1 cellular context compared by ENCODE assay signal in the genomic region with DNA sequence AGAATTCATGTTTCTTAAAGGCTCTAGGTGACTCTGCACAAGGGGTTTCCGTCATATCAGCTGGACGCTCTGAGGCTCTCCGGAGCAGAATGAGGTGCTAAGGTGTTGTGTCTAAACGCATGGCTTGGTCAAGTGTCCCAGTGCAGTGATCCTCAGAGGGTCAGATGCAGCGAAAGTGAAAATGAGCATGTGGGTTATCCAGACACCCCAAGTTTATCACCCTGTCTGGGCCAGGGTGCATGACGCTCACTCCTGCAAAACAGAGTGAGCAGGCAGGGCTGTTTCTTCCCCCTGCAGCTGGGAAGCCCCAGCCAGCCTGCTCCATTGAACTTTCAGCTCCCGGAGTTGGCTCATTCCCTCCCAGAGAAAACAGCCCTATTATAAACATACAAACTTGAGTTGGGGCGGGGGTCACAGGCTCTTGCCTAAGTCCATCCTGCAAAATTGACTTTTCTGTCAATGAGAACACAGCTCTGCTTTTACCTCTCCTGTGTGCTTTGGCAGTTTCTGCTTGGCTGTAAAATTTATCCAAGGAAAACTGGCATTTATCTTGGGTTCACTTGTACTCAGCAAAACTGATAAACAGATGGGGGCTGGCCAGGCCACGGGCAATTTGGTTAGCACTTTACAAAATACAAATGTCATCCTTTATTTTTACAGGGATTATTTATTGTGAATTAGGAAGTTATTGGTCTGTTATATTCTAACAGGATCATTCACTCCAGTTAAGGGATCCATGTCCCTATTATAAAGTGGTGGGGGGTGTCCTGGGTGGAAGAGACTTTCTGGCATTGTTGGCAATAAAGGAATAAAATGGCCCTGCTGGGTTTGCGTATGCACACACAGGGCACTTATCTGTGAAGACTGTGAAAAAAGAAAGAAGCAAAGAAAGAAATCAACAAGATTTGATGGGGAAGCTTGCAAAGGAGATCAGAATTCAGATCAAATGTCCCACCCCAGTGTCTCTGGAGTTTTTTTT.
A peak's percentile ranks its signal among the peaks of the same experiment; 100 is the strongest.
TF ChIP-seq lines count a peak whose summit lies in the region.

No MANE protein-coding gene starts in this region.

TF ChIP-seq in HepG2, 621 proteins besides CTCF, POLR2A, EP300 and RAD21 (continued from another document and continues in another):
- TF ChIP-seq ZNF558 (CRISPR knock-in tag; IDR thresholded peaks at IDR 0.05; ENCODE audit: borderline replicate concordance) (no peak), TCF7L2 (IDR thresholded peaks at IDR 0.05; ENCODE audit: low read depth, low read length) (no peak), FOXM1 (CRISPR knock-in tag; IDR thresholded peaks at IDR 0.05) (no peak), ZNF205 (CRISPR knock-in tag; IDR thresholded peaks at IDR 0.05) (no peak), CBFB (CRISPR knock-in tag; IDR thresholded peaks at IDR 0.05) (no peak), ZNF331 (CRISPR knock-in tag; IDR thresholded peaks at IDR 0.05) (peak; percentile 94), GTF2F1 (IDR thresholded peaks at IDR 0.05; ENCODE audit: low read length) (no peak), ZC3H13 (CRISPR knock-in tag; IDR thresholded peaks at IDR 0.05) (no peak), HNF4G (IDR thresholded peaks at IDR 0.05; ENCODE audit: borderline replicate concordance, low read depth, low read length) (peak; percentile 93), HNF4G (CRISPR knock-in tag; IDR thresholded peaks at IDR 0.05; ENCODE audit: borderline replicate concordance, low read depth) (peak; percentile 86), ZNF234 (CRISPR knock-in tag; conservative IDR thresholded peaks at IDR 0.05) (no peak), NFE2 (CRISPR knock-in tag; IDR thresholded peaks at IDR 0.05) (no peak), ZNF530 (CRISPR knock-in tag; IDR thresholded peaks at IDR 0.05; ENCODE audit: low read depth) (no peak), YEATS4 (CRISPR knock-in tag; IDR thresholded peaks at IDR 0.05; ENCODE audit: borderline replicate concordance) (peak; percentile 81; the same call in 1 of the 2 replicates), XRCC5 (optimal IDR thresholded peaks at IDR 0.05; ENCODE audit: low read length) (no peak), HOXA3 (CRISPR knock-in tag; IDR thresholded peaks at IDR 0.05) (peak; percentile 89), SSRP1 (CRISPR knock-in tag; IDR thresholded peaks at IDR 0.05) (no peak), CBX1 (IDR thresholded peaks at IDR 0.05; ENCODE audit: low read depth) (peak; percentile 83), MED1 (CRISPR knock-in tag; IDR thresholded peaks at IDR 0.05) (peak; percentile 97), RELA (CRISPR knock-in tag; IDR thresholded peaks at IDR 0.05) (no peak), KAT7 (CRISPR knock-in tag; IDR thresholded peaks at IDR 0.05; ENCODE audit: borderline replicate concordance) (no peak), ZNF350 (CRISPR knock-in tag; IDR thresholded peaks at IDR 0.05; ENCODE audit: borderline replicate concordance, low read depth) (peak; percentile 73; the same call in 1 of the 2 replicates), ZIK1 (CRISPR knock-in tag; IDR thresholded peaks at IDR 0.05; ENCODE audit: borderline replicate concordance, low read depth) (no peak), KLF16 (CRISPR knock-in tag; IDR thresholded peaks at IDR 0.05) (no peak), ZNF549 (CRISPR knock-in tag; IDR thresholded peaks at IDR 0.05) (0 out of 2 replicates have a peak, but pooled peaks have one; percentile 50), STAG1 (CRISPR knock-in tag; IDR thresholded peaks at IDR 0.05) (peak; percentile 44), MIER3 (CRISPR knock-in tag; IDR thresholded peaks at IDR 0.05; ENCODE audit: borderline replicate concordance) (peak; percentile 66; the same call in 1 of the 2 replicates), ZNF3 (CRISPR knock-in tag; IDR thresholded peaks at IDR 0.05) (no peak), MYC (CRISPR knock-in tag; IDR thresholded peaks at IDR 0.05; ENCODE audit: borderline replicate concordance) (peak; percentile 77; the same call in 1 of the 2 replicates), ZNF329 (CRISPR knock-in tag; IDR thresholded peaks at IDR 0.05; ENCODE audit: low read depth) (peak; percentile 31; the same call in 1 of the 2 replicates), ZBTB7B (CRISPR knock-in tag; IDR thresholded peaks at IDR 0.05) (peak; percentile 94; the same call in 1 of the 2 replicates), ZNF652 (CRISPR knock-in tag; IDR thresholded peaks at IDR 0.05; ENCODE audit: borderline replicate concordance, low read depth) (no peak), PHF5A (CRISPR knock-in tag; IDR thresholded peaks at IDR 0.05; ENCODE audit: low read depth, unreplicated experiment) (peak; percentile 65), CEBPB (IDR thresholded peaks at IDR 0.05; ENCODE audit: borderline replicate concordance, low read depth, low read length) (peak; percentile 90; the same call in 1 of the 2 replicates), ZNF619 (CRISPR knock-in tag; IDR thresholded peaks at IDR 0.05) (no peak), ATF1 (CRISPR knock-in tag; IDR thresholded peaks at IDR 0.05) (peak; percentile 66; the same call in 1 of the 2 replicates), HNRNPL (IDR thresholded peaks at IDR 0.05; ENCODE audit: low read depth, low read length) (no peak), CHCHD3 (CRISPR knock-in tag; IDR thresholded peaks at IDR 0.05) (no peak), FOXA3 (CRISPR knock-in tag; IDR thresholded peaks at IDR 0.05) (peak; percentile 92), ZNF839 (CRISPR knock-in tag; IDR thresholded peaks at IDR 0.05; ENCODE audit: borderline replicate concordance) (no peak), ZNF20 (CRISPR knock-in tag; IDR thresholded peaks at IDR 0.05) (peak; percentile 61; the same call in 1 of the 2 replicates)
- TF ChIP-seq, protein P1, sequence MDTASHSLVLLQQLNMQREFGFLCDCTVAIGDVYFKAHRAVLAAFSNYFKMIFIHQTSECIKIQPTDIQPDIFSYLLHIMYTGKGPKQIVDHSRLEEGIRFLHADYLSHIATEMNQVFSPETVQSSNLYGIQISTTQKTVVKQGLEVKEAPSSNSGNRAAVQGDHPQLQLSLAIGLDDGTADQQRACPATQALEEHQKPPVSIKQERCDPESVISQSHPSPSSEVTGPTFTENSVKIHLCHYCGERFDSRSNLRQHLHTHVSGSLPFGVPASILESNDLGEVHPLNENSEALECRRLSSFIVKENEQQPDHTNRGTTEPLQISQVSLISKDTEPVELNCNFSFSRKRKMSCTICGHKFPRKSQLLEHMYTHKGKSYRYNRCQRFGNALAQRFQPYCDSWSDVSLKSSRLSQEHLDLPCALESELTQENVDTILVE (CRISPR knock-in tag; IDR thresholded peaks at IDR 0.05) = peak; percentile 77
- TF ChIP-seq, protein P2, sequence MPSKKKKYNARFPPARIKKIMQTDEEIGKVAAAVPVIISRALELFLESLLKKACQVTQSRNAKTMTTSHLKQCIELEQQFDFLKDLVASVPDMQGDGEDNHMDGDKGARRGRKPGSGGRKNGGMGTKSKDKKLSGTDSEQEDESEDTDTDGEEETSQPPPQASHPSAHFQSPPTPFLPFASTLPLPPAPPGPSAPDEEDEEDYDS (CRISPR knock-in tag; IDR thresholded peaks at IDR 0.05) = peak; percentile 64
- TF ChIP-seq, protein P3, sequence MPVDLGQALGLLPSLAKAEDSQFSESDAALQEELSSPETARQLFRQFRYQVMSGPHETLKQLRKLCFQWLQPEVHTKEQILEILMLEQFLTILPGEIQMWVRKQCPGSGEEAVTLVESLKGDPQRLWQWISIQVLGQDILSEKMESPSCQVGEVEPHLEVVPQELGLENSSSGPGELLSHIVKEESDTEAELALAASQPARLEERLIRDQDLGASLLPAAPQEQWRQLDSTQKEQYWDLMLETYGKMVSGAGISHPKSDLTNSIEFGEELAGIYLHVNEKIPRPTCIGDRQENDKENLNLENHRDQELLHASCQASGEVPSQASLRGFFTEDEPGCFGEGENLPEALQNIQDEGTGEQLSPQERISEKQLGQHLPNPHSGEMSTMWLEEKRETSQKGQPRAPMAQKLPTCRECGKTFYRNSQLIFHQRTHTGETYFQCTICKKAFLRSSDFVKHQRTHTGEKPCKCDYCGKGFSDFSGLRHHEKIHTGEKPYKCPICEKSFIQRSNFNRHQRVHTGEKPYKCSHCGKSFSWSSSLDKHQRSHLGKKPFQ (CRISPR knock-in tag; IDR thresholded peaks at IDR 0.05; ENCODE audit: insufficient replicate concordance) = no peak
- TF ChIP-seq, protein P4, sequence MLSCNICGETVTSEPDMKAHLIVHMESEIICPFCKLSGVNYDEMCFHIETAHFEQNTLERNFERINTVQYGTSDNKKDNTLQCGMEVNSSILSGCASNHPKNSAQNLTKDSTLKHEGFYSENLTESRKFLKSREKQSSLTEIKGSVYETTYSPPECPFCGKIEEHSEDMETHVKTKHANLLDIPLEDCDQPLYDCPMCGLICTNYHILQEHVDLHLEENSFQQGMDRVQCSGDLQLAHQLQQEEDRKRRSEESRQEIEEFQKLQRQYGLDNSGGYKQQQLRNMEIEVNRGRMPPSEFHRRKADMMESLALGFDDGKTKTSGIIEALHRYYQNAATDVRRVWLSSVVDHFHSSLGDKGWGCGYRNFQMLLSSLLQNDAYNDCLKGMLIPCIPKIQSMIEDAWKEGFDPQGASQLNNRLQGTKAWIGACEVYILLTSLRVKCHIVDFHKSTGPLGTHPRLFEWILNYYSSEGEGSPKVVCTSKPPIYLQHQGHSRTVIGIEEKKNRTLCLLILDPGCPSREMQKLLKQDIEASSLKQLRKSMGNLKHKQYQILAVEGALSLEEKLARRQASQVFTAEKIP (CRISPR knock-in tag; IDR thresholded peaks at IDR 0.05; ENCODE audit: borderline replicate concordance) = no peak
- TF ChIP-seq, protein P5, sequence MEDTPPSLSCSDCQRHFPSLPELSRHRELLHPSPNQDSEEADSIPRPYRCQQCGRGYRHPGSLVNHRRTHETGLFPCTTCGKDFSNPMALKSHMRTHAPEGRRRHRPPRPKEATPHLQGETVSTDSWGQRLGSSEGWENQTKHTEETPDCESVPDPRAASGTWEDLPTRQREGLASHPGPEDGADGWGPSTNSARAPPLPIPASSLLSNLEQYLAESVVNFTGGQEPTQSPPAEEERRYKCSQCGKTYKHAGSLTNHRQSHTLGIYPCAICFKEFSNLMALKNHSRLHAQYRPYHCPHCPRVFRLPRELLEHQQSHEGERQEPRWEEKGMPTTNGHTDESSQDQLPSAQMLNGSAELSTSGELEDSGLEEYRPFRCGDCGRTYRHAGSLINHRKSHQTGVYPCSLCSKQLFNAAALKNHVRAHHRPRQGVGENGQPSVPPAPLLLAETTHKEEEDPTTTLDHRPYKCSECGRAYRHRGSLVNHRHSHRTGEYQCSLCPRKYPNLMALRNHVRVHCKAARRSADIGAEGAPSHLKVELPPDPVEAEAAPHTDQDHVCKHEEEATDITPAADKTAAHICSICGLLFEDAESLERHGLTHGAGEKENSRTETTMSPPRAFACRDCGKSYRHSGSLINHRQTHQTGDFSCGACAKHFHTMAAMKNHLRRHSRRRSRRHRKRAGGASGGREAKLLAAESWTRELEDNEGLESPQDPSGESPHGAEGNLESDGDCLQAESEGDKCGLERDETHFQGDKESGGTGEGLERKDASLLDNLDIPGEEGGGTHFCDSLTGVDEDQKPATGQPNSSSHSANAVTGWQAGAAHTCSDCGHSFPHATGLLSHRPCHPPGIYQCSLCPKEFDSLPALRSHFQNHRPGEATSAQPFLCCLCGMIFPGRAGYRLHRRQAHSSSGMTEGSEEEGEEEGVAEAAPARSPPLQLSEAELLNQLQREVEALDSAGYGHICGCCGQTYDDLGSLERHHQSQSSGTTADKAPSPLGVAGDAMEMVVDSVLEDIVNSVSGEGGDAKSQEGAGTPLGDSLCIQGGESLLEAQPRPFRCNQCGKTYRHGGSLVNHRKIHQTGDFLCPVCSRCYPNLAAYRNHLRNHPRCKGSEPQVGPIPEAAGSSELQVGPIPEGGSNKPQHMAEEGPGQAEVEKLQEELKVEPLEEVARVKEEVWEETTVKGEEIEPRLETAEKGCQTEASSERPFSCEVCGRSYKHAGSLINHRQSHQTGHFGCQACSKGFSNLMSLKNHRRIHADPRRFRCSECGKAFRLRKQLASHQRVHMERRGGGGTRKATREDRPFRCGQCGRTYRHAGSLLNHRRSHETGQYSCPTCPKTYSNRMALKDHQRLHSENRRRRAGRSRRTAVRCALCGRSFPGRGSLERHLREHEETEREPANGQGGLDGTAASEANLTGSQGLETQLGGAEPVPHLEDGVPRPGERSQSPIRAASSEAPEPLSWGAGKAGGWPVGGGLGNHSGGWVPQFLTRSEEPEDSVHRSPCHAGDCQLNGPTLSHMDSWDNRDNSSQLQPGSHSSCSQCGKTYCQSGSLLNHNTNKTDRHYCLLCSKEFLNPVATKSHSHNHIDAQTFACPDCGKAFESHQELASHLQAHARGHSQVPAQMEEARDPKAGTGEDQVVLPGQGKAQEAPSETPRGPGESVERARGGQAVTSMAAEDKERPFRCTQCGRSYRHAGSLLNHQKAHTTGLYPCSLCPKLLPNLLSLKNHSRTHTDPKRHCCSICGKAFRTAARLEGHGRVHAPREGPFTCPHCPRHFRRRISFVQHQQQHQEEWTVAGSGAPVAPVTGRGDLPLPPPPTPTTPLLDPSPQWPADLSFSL (CRISPR knock-in tag; IDR thresholded peaks at IDR 0.05) = no peak
- TF ChIP-seq, protein P6, sequence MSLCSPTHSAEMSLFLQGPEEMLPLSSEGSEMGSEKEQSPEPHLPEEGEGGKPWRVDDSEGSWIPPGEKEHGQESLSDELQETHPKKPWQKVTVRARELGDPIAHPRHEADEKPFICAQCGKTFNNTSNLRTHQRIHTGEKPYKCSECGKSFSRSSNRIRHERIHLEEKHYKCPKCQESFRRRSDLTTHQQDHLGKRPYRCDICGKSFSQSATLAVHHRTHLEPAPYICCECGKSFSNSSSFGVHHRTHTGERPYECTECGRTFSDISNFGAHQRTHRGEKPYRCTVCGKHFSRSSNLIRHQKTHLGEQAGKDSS (CRISPR knock-in tag; IDR thresholded peaks at IDR 0.05; ENCODE audit: borderline replicate concordance, low read depth) = 0 out of 2 replicates have a peak, but pooled peaks have one; percentile 6
- TF ChIP-seq, protein P7, sequence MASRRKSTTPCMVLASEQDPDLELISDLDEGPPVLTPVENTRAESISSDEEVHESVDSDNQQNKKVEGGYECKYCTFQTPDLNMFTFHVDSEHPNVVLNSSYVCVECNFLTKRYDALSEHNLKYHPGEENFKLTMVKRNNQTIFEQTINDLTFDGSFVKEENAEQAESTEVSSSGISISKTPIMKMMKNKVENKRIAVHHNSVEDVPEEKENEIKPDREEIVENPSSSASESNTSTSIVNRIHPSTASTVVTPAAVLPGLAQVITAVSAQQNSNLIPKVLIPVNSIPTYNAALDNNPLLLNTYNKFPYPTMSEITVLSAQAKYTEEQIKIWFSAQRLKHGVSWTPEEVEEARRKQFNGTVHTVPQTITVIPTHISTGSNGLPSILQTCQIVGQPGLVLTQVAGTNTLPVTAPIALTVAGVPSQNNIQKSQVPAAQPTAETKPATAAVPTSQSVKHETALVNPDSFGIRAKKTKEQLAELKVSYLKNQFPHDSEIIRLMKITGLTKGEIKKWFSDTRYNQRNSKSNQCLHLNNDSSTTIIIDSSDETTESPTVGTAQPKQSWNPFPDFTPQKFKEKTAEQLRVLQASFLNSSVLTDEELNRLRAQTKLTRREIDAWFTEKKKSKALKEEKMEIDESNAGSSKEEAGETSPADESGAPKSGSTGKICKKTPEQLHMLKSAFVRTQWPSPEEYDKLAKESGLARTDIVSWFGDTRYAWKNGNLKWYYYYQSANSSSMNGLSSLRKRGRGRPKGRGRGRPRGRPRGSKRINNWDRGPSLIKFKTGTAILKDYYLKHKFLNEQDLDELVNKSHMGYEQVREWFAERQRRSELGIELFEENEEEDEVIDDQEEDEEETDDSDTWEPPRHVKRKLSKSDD (CRISPR knock-in tag; IDR thresholded peaks at IDR 0.05; ENCODE audit: low read depth) = 0 out of 2 replicates have a peak, but pooled peaks have one; percentile 22
